Comparison of ENCODE assay signal across 21 cellular contexts in genomic region chr5:82257729-82258128, GRCh38. TPM values are rescaled to one million over a fixed set of nuclear protein-coding genes. Genes with fewer than 3 reads are reported as not detected.
DNase-seq lines count a peak whose midpoint lies in the region; ATAC-seq and TF ChIP-seq lines count a peak whose summit lies in the region.
"Had no signal": no experiment of that assay in that cellular context is flagged by ENCODE, and none has a peak within 500 bp of the region (broad histone marks: within the 10 kb centered on the region; RNA-seq: fewer than 3 reads in every experiment).

No MANE protein-coding gene starts in this region.

- H3K27me3 ChIP-seq in H7 (ENCODE audit: control insufficient read depth, insufficient read depth, low read length) (no peaks in the 10 kb centered on the region), Karpas-422 (ENCODE audit: low read length) (no peaks in the 10 kb centered on the region), iPS-20b (ENCODE audit: insufficient read depth, low read length) (no peaks in the 10 kb centered on the region), brain microvascular endothelial cell (replicated peaks) (no peaks in the 10 kb centered on the region)
- H3K27me3 ChIP-seq: BLaER1 had no signal

- H2AFZ ChIP-seq in Karpas-422 (ENCODE audit: low read length) = no peak overlapping the region

- POLR2A ChIA-PET in HEK293T (lab: Yijun Ruan, JAX) = interaction anchor here (1.1 kb wide), 1 partner anchor 20 kb away, joined by 4 read pairs; the partner anchor contains the start of gene RPS23

- H3K4me1 ChIP-seq in Karpas-422 (ENCODE audit: low read length) (peaks cover 15% of the 10 kb centered on the region), iPS-20b (ENCODE audit: insufficient read depth, low read length) (peaks cover 19% of the 10 kb centered on the region)
- H3K4me1 ChIP-seq: A549, BLaER1 had no signal

- H3K4me3 ChIP-seq in H7 (ENCODE audit: insufficient read depth, low read depth, low read length) (no peak overlapping the region), Karpas-422 (ENCODE audit: low read length) (no peak overlapping the region), iPS-20b (ENCODE audit: low read length) (no peak overlapping the region), brain microvascular endothelial cell (ENCODE audit: low read depth, low read length) (no peak overlapping the region)
- H3K4me3 ChIP-seq: A549, BLaER1 had no signal

- TF ChIP-seq CTCF in brain microvascular endothelial cell (IDR thresholded peaks at IDR 0.05; ENCODE audit: low read depth, low read length, missing control alignments) = no peak

- no peak for ATAC-seq in activated T-helper 17 cell treated with anti-CD3 and anti-CD28 coated beads, Interleukin-2, amount 50 U/mL, for 72 hours (replicated peaks)
- ATAC-seq: A549; CD8-positive, alpha-beta T cell; PC-3; SK-N-SH treated with all-trans-retinoic acid at 6 μM for 48 hours; T-cell had no signal

- in situ Hi-C loops in brain microvascular endothelial cell (cut with HindIII; ENCODE audit: low pct_ligation_motif_present, low sequenced_read_pairs) = no loop called here

- H3K36me3 Mint-ChIP-seq in activated T-helper 17 cell treated with anti-CD3 and anti-CD28 coated beads, Interleukin-2, amount 50 U/mL, for 72 hours (ENCODE audit: low read depth) = no peaks in the 10 kb centered on the region

- H3K27me3 Mint-ChIP-seq in activated T-helper 17 cell treated with anti-CD3 and anti-CD28 coated beads, Interleukin-2, amount 50 U/mL, for 72 hours = no peaks in the 10 kb centered on the region
- H3K27me3 Mint-ChIP-seq: IgD-negative memory B cell, T-cell had no signal

- H3K79me2 ChIP-seq in Karpas-422 (ENCODE audit: low read length) = no peaks in the 10 kb centered on the region

- no peak overlapping the region for H3K4me3 Mint-ChIP-seq in activated T-helper 17 cell treated with anti-CD3 and anti-CD28 coated beads, Interleukin-2, amount 50 U/mL, for 72 hours
- H3K4me3 Mint-ChIP-seq: CD8-positive, alpha-beta T cell; IgD-negative memory B cell; T-cell had no signal

- no peaks in the 10 kb centered on the region for H3K9me3 Mint-ChIP-seq in activated T-helper 17 cell treated with anti-CD3 and anti-CD28 coated beads, Interleukin-2, amount 50 U/mL, for 72 hours
- H3K9me3 Mint-ChIP-seq: CD8-positive, alpha-beta T cell; IgD-negative memory B cell; T-cell had no signal

- H3K9ac ChIP-seq in Karpas-422 (ENCODE audit: low read length) = no peak overlapping the region
- H3K9ac ChIP-seq in iPS-20b (ENCODE audit: low read depth, low read length) = peak overlapping the region; percentile 52
- H3K9ac ChIP-seq: BLaER1 had no signal

- H3K27ac ChIP-seq in Karpas-422 (ENCODE audit: low read length) (0 out of 2 replicates have a peak overlapping the region, but pooled peaks have one; percentile 7), iPS-20b (ENCODE audit: low read length) (no peak overlapping the region), brain microvascular endothelial cell (no peak overlapping the region)
- H3K27ac ChIP-seq: A549, BLaER1, RWPE1 had no signal

- H3K4me2 ChIP-seq in Karpas-422 (ENCODE audit: low read depth, low read length, poor library complexity, severe bottlenecking) = no peak overlapping the region
- H3K4me2 ChIP-seq: A549, BLaER1 had no signal

- peak overlapping the region; percentile 7 for H3K27ac Mint-ChIP-seq in activated T-helper 17 cell treated with anti-CD3 and anti-CD28 coated beads, Interleukin-2, amount 50 U/mL, for 72 hours
- H3K27ac Mint-ChIP-seq: CD8-positive, alpha-beta T cell; T-cell had no signal

- CTCF ChIA-PET in HEK293T (lab: Yijun Ruan, JAX) = interaction anchor here (0.5 to 0.6 kb wide), 2 partner anchors 164 to 835 kb away, joined by 3 to 4 read pairs; no protein-coding TSS in a partner anchor

- H3K9me3 ChIP-seq in Karpas-422 (ENCODE audit: low read length) (no peaks in the 10 kb centered on the region), iPS-20b (ENCODE audit: insufficient read depth, low read depth, low read length) (no peaks in the 10 kb centered on the region)
- H3K9me3 ChIP-seq: A549, BLaER1 had no signal

- H4K20me1 ChIP-seq in Karpas-422 (ENCODE audit: insufficient read depth, low read depth, low read length) = no peaks in the 10 kb centered on the region
- H4K20me1 ChIP-seq: BLaER1 had no signal

- H3K36me3 ChIP-seq in H7 (replicated peaks; ENCODE audit: control insufficient read depth, insufficient read depth, low read length) (no peaks in the 10 kb centered on the region), Karpas-422 (ENCODE audit: insufficient read depth, low read length) (no peaks in the 10 kb centered on the region), iPS-20b (ENCODE audit: insufficient read depth, low read depth, low read length) (no peaks in the 10 kb centered on the region), brain microvascular endothelial cell (replicated peaks) (no peaks in the 10 kb centered on the region)

- no peaks in the 10 kb centered on the region for H3K4me1 Mint-ChIP-seq in activated T-helper 17 cell treated with anti-CD3 and anti-CD28 coated beads, Interleukin-2, amount 50 U/mL, for 72 hours
- H3K4me1 Mint-ChIP-seq: IgD-negative memory B cell, T-cell had no signal

- peak; percentile 5 for DNase-seq in H7
- peak; percentile 43 for DNase-seq in Karpas-422
- DNase-seq in brain microvascular endothelial cell = no peak
- DNase-seq in HEK293T (ENCODE audit: extremely low spot score) = no peak
- DNase-seq in NCI-H2196 treated with DMSO at 0.1 percent for 48 hours (lab: John Stamatoyannopoulos, UW; ENCODE audit: unreplicated experiment) = no peak
- DNase-seq in DMS114 treated with DMSO at 0.1 percent for 48 hours (lab: John Stamatoyannopoulos, UW; ENCODE audit: unreplicated experiment) = no peak
- DNase-seq: CD8-positive, alpha-beta T cell; NCI-H1105 treated with DMSO at 0.1 percent for 48 hours; NCI-H1694; NCI-H510A; NCI-H774; PC-3; SIG-M5; T-cell had no signal

- H3K9me2 ChIP-seq in Karpas-422 (replicated peaks; ENCODE audit: insufficient read depth, low read length) = no peaks in the 10 kb centered on the region

TF ChIP-seq in HEK293T, 16 proteins besides CTCF, POLR2A, EP300 and RAD21:
- no peak for TF ChIP-seq NFRKB (IDR thresholded peaks at IDR 0.05)
- no peak for TF ChIP-seq ELF4 (IDR thresholded peaks at IDR 0.05)
- TF ChIP-seq L3MBTL2 (conservative IDR thresholded peaks at IDR 0.05) = no peak
- no peak for TF ChIP-seq PKNOX1 (IDR thresholded peaks at IDR 0.05)
- no peak for TF ChIP-seq FOXM1 (IDR thresholded peaks at IDR 0.05; ENCODE audit: borderline replicate concordance)
- TF ChIP-seq CTBP1 (IDR thresholded peaks at IDR 0.05; ENCODE audit: borderline replicate concordance) = no peak
- TF ChIP-seq TARDBP (IDR thresholded peaks at IDR 0.05) = no peak
- TF ChIP-seq SUZ12 (IDR thresholded peaks at IDR 0.05) = no peak
- TF ChIP-seq ARNT (IDR thresholded peaks at IDR 0.05) = no peak
- TF ChIP-seq LEF1 (IDR thresholded peaks at IDR 0.05; ENCODE audit: borderline replicate concordance) = no peak
- no peak for TF ChIP-seq HDGF (IDR thresholded peaks at IDR 0.05; ENCODE audit: borderline replicate concordance)
- no peak for TF ChIP-seq SP1 (IDR thresholded peaks at IDR 0.05)
- TF ChIP-seq FOXK2 (IDR thresholded peaks at IDR 0.05) = no peak
- TF ChIP-seq FOXA1 (IDR thresholded peaks at IDR 0.05) = no peak
- no peak for TF ChIP-seq ZNF384 (IDR thresholded peaks at IDR 0.05)
- TF ChIP-seq BHLHE40 (IDR thresholded peaks at IDR 0.05; ENCODE audit: borderline replicate concordance) = no peak

RNA-seq across cellular contexts. Expression of gene RPS23, which starts 20.4 kb away (rescaled TPM):
- 2,290 and 3,010 TPM in 2 replicates for total RNA-seq in H7 (2014; rRNA removed; shearing (Covaris generic))
- 4,228 and 6,273 TPM in 2 replicates for total RNA-seq in Karpas-422 (2014; rRNA removed; shearing (Covaris generic); ENCODE audit: low replicate concordance)
- 1,000 to 10,000 TPM; 3,104 to 3,340 TPM for total RNA-seq in activated T-helper 17 cell treated with anti-CD3 and anti-CD28 coated beads, Interleukin-2, amount 50 U/mL, for 72 hours

Comparison
In these comparisons a context has a peak if more than half of its experiments do, and no peak if none do; other contexts are left out.
1. DNase-seq: peak in H7 (single experiment) and Karpas-422 (single experiment); none in brain microvascular endothelial cell (single experiment), HEK293T (single experiment), NCI-H2196 treated with DMSO at 0.1 percent for 48 hours (single experiment) and DMS114 treated with DMSO at 0.1 percent for 48 hours (single experiment).